Comparison of ENCODE assay signal across 9 cellular contexts in the genomic region with DNA sequence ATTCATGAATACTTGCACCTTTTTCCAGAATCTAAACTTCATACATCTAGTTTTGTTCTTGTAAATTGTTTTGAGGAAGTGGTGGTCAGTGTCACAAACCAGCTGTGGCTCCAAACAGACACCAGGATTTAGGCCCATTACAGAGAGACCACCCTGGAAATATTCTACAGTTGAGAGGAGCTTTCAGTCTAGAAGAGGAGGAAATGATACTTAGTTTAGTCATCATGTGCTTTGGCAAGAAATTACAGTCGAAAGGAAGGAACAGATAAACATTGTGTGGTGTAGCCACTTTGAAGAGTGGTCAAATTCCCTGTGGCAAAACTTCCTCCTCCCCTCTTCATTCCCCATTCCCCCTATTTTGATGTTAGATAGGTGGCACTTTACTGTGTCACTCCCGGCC. TPM values are rescaled to one million over a fixed set of nuclear protein-coding genes. Genes with fewer than 3 reads are reported as not detected.
DNase-seq lines count a peak whose midpoint lies in the region; ATAC-seq, FAIRE-seq and TF ChIP-seq lines count a peak whose summit lies in the region.
"Had no signal": no experiment of that assay in that cellular context is flagged by ENCODE, and none has a peak within 500 bp of the region (broad histone marks: within the 10 kb centered on the region; RNA-seq: fewer than 3 reads in every experiment).

No MANE protein-coding gene starts in this region.

- H3K9me2 ChIP-seq in PC-9 (ENCODE audit: insufficient read depth) = no peaks in the 10 kb centered on the region

- peaks cover 19% of the 10 kb centered on the region for H3K4me1 ChIP-seq in PC-9 (replicated peaks; ENCODE audit: insufficient read depth)

- peak; percentile 94 for FAIRE-seq in H54 (lab: Jason Lieb, UNC)

- H3K9me3 ChIP-seq in PC-9 (ENCODE audit: insufficient read depth, low read depth) = no peaks in the 10 kb centered on the region

- no peak for TF ChIP-seq POLR2A in H54 (IDR thresholded peaks at IDR 0.05; ENCODE audit: low read depth, low read length)

- H2AFZ ChIP-seq in PC-9 = peak overlapping the region; percentile 39

- BruUV-seq in PC-9 (replicated peaks; lab: Mats Ljungman, UMichigan) = no TSS peak

- H3K4me3 Mint-ChIP-seq in activated T-cell treated with anti-CD3 and anti-CD28 coated beads, Interleukin-2, amount 50 U/mL, for 4 hours = no peak overlapping the region

- DNase-seq in AML-193 (lab: John Stamatoyannopoulos, UW) (peak; percentile 37 to 53), H54 (ENCODE audit: insufficient read length, low spot score) (no peak), PC-9 (peak in 1 of 2 experiments; percentile 51), foreskin melanocyte (peak; percentile 60), NCI-H2171 treated with DMSO at 0.1 percent for 48 hours (lab: John Stamatoyannopoulos, UW) (no peak), NCI-H82 treated with DMSO at 0.1 percent for 48 hours (lab: John Stamatoyannopoulos, UW; ENCODE audit: unreplicated experiment) (no peak), SHP77 treated with DMSO at 0.1 percent for 48 hours (lab: John Stamatoyannopoulos, UW) (no peak)
- DNase-seq in activated T-cell treated with anti-CD3 and anti-CD28 coated beads, Interleukin-2, amount 50 U/mL, for 4 hours = no peak
- DNase-seq: NCI-H526 treated with DMSO at 0.1 percent for 48 hours had no signal

- H3K36me3 ChIP-seq in PC-9 (ENCODE audit: low read depth) = no peaks in the 10 kb centered on the region

- no peak overlapping the region for H3K4me3 ChIP-seq in PC-9

- H3K36me3 Mint-ChIP-seq in activated T-cell treated with anti-CD3 and anti-CD28 coated beads, Interleukin-2, amount 50 U/mL, for 4 hours (ENCODE audit: insufficient read depth) = no peaks in the 10 kb centered on the region

- H3K4me2 ChIP-seq in PC-9 = peak overlapping the region; percentile 30

- 0 out of 2 replicates have a peak, but pooled peaks cover 8% of the 10 kb centered on the region for H3F3A ChIP-seq in PC-9 (ENCODE audit: insufficient read depth, low read depth)

- H3K4me1 Mint-ChIP-seq in activated T-cell treated with anti-CD3 and anti-CD28 coated beads, Interleukin-2, amount 50 U/mL, for 4 hours (ENCODE audit: low read depth) = peaks cover 6% of the 10 kb centered on the region

- peaks cover 4% of the 10 kb centered on the region; the same call in 1 of the 2 replicates for H3K79me2 ChIP-seq in PC-9 (ENCODE audit: low read depth)

- intact Hi-C loops in PC-9 (cut with micrococcal nuclease; ENCODE audit: unreplicated experiment) = no loop called here

- H3K27me3 ChIP-seq in PC-9 (ENCODE audit: insufficient read depth, low read depth) = no peaks in the 10 kb centered on the region

- TF ChIP-seq CTCF in PC-9 (conservative IDR thresholded peaks at IDR 0.05) = no peak

- no peaks in the 10 kb centered on the region for H3K9me3 Mint-ChIP-seq in activated T-cell treated with anti-CD3 and anti-CD28 coated beads, Interleukin-2, amount 50 U/mL, for 4 hours

- CTCF ChIA-PET in PC-9 (lab: Charles Lee) = no interaction called here

- no peak for ATAC-seq in activated T-cell treated with anti-CD3 and anti-CD28 coated beads, Interleukin-2, amount 50 U/mL, for 4 hours

- POLR2A ChIA-PET in PC-9 (lab: Charles Lee; ENCODE audit: unreplicated experiment) = no interaction called here

- no peaks in the 10 kb centered on the region for H3K27me3 Mint-ChIP-seq in activated T-cell treated with anti-CD3 and anti-CD28 coated beads, Interleukin-2, amount 50 U/mL, for 4 hours (ENCODE audit: low read depth)

- peak overlapping the region; percentile 56 for H3K27ac ChIP-seq in PC-9

- no peaks in the 10 kb centered on the region for H4K20me1 ChIP-seq in PC-9 (ENCODE audit: insufficient read depth)

RNA-seq across cellular contexts. Expression of gene DCBLD1, which starts 15.7 kb away (rescaled TPM):
- total RNA-seq in PC-9 (2021) = 5.7 and 6.1 TPM in 2 replicates
- total RNA-seq in activated T-cell treated with anti-CD3 and anti-CD28 coated beads, Interleukin-2, amount 50 U/mL, for 4 hours = 1 to 10 TPM; 1.5 to 1.9 (median 1.5) TPM

Comparison
In these comparisons a context has a peak if more than half of its experiments do, and no peak if none do; other contexts are left out.
1. DNase-seq: peak in AML-193 (2 of 2) and foreskin melanocyte (single experiment); none in H54 (single experiment), NCI-H2171 treated with DMSO at 0.1 percent for 48 hours (single experiment), activated T-cell treated with anti-CD3 and anti-CD28 coated beads, Interleukin-2, amount 50 U/mL, for 4 hours (single experiment), NCI-H82 treated with DMSO at 0.1 percent for 48 hours (single experiment) and SHP77 treated with DMSO at 0.1 percent for 48 hours (single experiment).